Comparison of ENCODE assay signal across 8 cellular contexts in genomic region chr1:150186789-150187559, GRCh38. TPM values are rescaled to one million over a fixed set of nuclear protein-coding genes. Genes with fewer than 3 reads are reported as not detected.
A peak's percentile ranks its signal among the peaks of the same experiment; 100 is the strongest.
DNase-seq lines count a peak whose midpoint lies in the region; ATAC-seq lines count a peak whose summit lies in the region.

No MANE protein-coding gene starts in this region.

- CTCF ChIA-PET in activated CD8-positive, alpha-beta memory T cell treated with anti-CD3 and anti-CD28 coated beads, Interleukin-2, amount 10 ng/mL, durations not matched to agents 7 days and 5 days (lab: Charles Lee), result interaction anchor here (0.6 to 3.2 kb wide), 62 partner anchors 8 to 913 kb away, joined by 3 to 80 read pairs (median 4); partner anchors contain the start of genes OTUD7B, PLEKHO1 and RPRD2

- H3K27ac Mint-ChIP-seq in activated CD8-positive, alpha-beta memory T cell treated with anti-CD3 and anti-CD28 coated beads, Interleukin-2, amount 10 ng/mL, durations not matched to agents 7 days and 5 days, result peak overlapping the region; percentile 33
- H3K27ac Mint-ChIP-seq in effector memory CD8-positive, alpha-beta T cell, result peak overlapping the region in 1 of 2 donors; percentile 73

- H3K36me3 Mint-ChIP-seq in activated CD8-positive, alpha-beta memory T cell treated with anti-CD3 and anti-CD28 coated beads, Interleukin-2, amount 10 ng/mL, durations not matched to agents 7 days and 5 days, result no peaks in the 10 kb centered on the region
- H3K36me3 Mint-ChIP-seq in effector memory CD8-positive, alpha-beta T cell (ENCODE audit: insufficient read depth), result no peaks in the 10 kb centered on the region

- peak overlapping the region; percentile 31 for H3K4me3 Mint-ChIP-seq in activated CD8-positive, alpha-beta memory T cell treated with anti-CD3 and anti-CD28 coated beads, Interleukin-2, amount 10 ng/mL, durations not matched to agents 7 days and 5 days
- H3K4me3 Mint-ChIP-seq in effector memory CD8-positive, alpha-beta T cell, result peak overlapping the region; percentile 31 to 55

- DNase-seq in activated CD8-positive, alpha-beta memory T cell treated with anti-CD3 and anti-CD28 coated beads, Interleukin-2, amount 10 ng/mL, durations not matched to agents 7 days and 5 days, result no peak
- DNase-seq in activated CD8-positive, alpha-beta memory T cell treated with anti-CD3 and anti-CD28 coated beads, Interleukin-2, amount 50 U/mL, for 4 hours, result no peak
- DNase-seq in NCI-H1694 treated with DMSO at 0.1 percent for 48 hours (lab: John Stamatoyannopoulos, UW), result peak; percentile 84
- peak in 3 of 5 experiments; percentile 5 to 75 (median 25) for DNase-seq in T-helper 2 cell
- peak; percentile 33 to 48 (median 33) for DNase-seq in effector memory CD8-positive, alpha-beta T cell
- peak; percentile 57 for DNase-seq in myocyte (ENCODE audit: low read depth)

- ATAC-seq in activated CD8-positive, alpha-beta memory T cell treated with anti-CD3 and anti-CD28 coated beads, Interleukin-2, amount 10 ng/mL, durations not matched to agents 7 days and 5 days, result peak; percentile 67
- ATAC-seq in effector memory CD8-positive, alpha-beta T cell (replicated peaks), result peak; percentile 79
- ATAC-seq in GM18909 (IDR thresholded peaks at IDR 0.05; ENCODE audit: poor library complexity, unreplicated experiment) (no peak), HG02763 (IDR thresholded peaks at IDR 0.05; ENCODE audit: unreplicated experiment) (no peak)

- H3K4me1 Mint-ChIP-seq in activated CD8-positive, alpha-beta memory T cell treated with anti-CD3 and anti-CD28 coated beads, Interleukin-2, amount 10 ng/mL, durations not matched to agents 7 days and 5 days, result peaks cover 14% of the 10 kb centered on the region
- peaks cover 2 to 8% of the 10 kb centered on the region in 2 donors for H3K4me1 Mint-ChIP-seq in effector memory CD8-positive, alpha-beta T cell (ENCODE audit: low read depth in 2 of 2)

- peaks cover 4% of the 10 kb centered on the region for H3K27me3 Mint-ChIP-seq in activated CD8-positive, alpha-beta memory T cell treated with anti-CD3 and anti-CD28 coated beads, Interleukin-2, amount 10 ng/mL, durations not matched to agents 7 days and 5 days
- H3K27me3 Mint-ChIP-seq in effector memory CD8-positive, alpha-beta T cell, result peaks cover 0 to 10% of the 10 kb centered on the region in 2 donors

- H3K9me3 Mint-ChIP-seq in activated CD8-positive, alpha-beta memory T cell treated with anti-CD3 and anti-CD28 coated beads, Interleukin-2, amount 10 ng/mL, durations not matched to agents 7 days and 5 days (ENCODE audit: low read depth), result no peaks in the 10 kb centered on the region
- no peaks in the 10 kb centered on the region for H3K9me3 Mint-ChIP-seq in effector memory CD8-positive, alpha-beta T cell

RNA-seq across cellular contexts. Expression of gene PLEKHO1, which starts 37.3 kb away (rescaled TPM):
- total RNA-seq in activated CD8-positive, alpha-beta memory T cell treated with anti-CD3 and anti-CD28 coated beads, Interleukin-2, amount 10 ng/mL, durations not matched to agents 7 days and 5 days, result 100 to 1,000 TPM in 1 of 2 experiments, 10 to 100 TPM in 1; 98.2 to 128 TPM
- total RNA-seq in myocyte, result 71.9 and 105 TPM in 2 replicates
- 63.4 TPM for polyA plus RNA-seq in myocyte (2012)

RNA-seq across cellular contexts. Expression of gene ANP32E, which starts 48.9 kb away (rescaled TPM):
- total RNA-seq in activated CD8-positive, alpha-beta memory T cell treated with anti-CD3 and anti-CD28 coated beads, Interleukin-2, amount 10 ng/mL, durations not matched to agents 7 days and 5 days, result 100 to 1,000 TPM; 130 to 173 TPM
- 14.9 and 17.9 TPM in 2 replicates for total RNA-seq in myocyte
- polyA plus RNA-seq in myocyte (2012), result 23.1 TPM

Comparison
In these comparisons a context has a peak if more than half of its experiments do, and no peak if none do; other contexts are left out.
1. ATAC-seq: peak in activated CD8-positive, alpha-beta memory T cell treated with anti-CD3 and anti-CD28 coated beads, Interleukin-2, amount 10 ng/mL, durations not matched to agents 7 days and 5 days (single experiment) and effector memory CD8-positive, alpha-beta T cell (single experiment); none in GM18909 (single experiment) and HG02763 (single experiment).
2. DNase-seq: peak in NCI-H1694 treated with DMSO at 0.1 percent for 48 hours (single experiment), T-helper 2 cell (3 of 5), effector memory CD8-positive, alpha-beta T cell (3 of 3) and myocyte (single experiment); none in activated CD8-positive, alpha-beta memory T cell treated with anti-CD3 and anti-CD28 coated beads, Interleukin-2, amount 10 ng/mL, durations not matched to agents 7 days and 5 days (single experiment) and activated CD8-positive, alpha-beta memory T cell treated with anti-CD3 and anti-CD28 coated beads, Interleukin-2, amount 50 U/mL, for 4 hours (single experiment).